Comparison of ENCODE assay signal across 17 cellular contexts in genomic region chr2:231546014-231546413, GRCh38. TPM values are rescaled to one million over a fixed set of nuclear protein-coding genes. Genes with fewer than 3 reads are reported as not detected.
A peak's percentile ranks its signal among the peaks of the same experiment; 100 is the strongest.
DNase-seq lines count a peak whose midpoint lies in the region; ATAC-seq and TF ChIP-seq lines count a peak whose summit lies in the region.
"Had no signal": no experiment of that assay in that cellular context is flagged by ENCODE, and none has a peak within 500 bp of the region (broad histone marks: within the 10 kb centered on the region; RNA-seq: fewer than 3 reads in every experiment).

No MANE protein-coding gene starts in this region.

- DNase-seq in CD8-positive, alpha-beta memory T cell = no peak
- no peak for DNase-seq in activated T-helper 1 cell treated with anti-CD3 and anti-CD28 coated beads, Interleukin-12 subunit alpha, Interleukin-12 subunit beta, Interleukin-2, Interleukin-4 antibody, amounts not matched to agents 30 ng/mL and 10 ng/mL and 1 ng/mL, durations not matched to agents 14 hours and 24 hours and 36 hours (ENCODE audit: low spot score)
- DNase-seq in GM20000 (ENCODE audit: low spot score) (no peak), DMS 273 (lab: John Stamatoyannopoulos, UW; ENCODE audit: unreplicated experiment) (no peak)
- DNase-seq: activated CD4-positive, alpha-beta T cell treated with anti-CD3 and anti-CD28 coated beads for 1 hour; GM23248; NCI-H1694 treated with DMSO at 0.1 percent for 48 hours; NCI-H748 treated with DMSO at 0.1 percent for 48 hours; psoas muscle; SK-N-SH had no signal

- no peaks in the 10 kb centered on the region for H3K27me3 ChIP-seq in CD8-positive, alpha-beta memory T cell (ENCODE audit: insufficient read depth, low read length, poor library complexity, severe bottlenecking)

- H3K36me3 Mint-ChIP-seq in CD8-positive, alpha-beta memory T cell = peaks cover 0 to 10% (median 3%) of the 10 kb centered on the region in 3 donors
- peaks cover 18% of the 10 kb centered on the region for H3K36me3 Mint-ChIP-seq in activated T-helper 1 cell treated with anti-CD3 and anti-CD28 coated beads, Interleukin-12 subunit alpha, Interleukin-12 subunit beta, Interleukin-2, Interleukin-4 antibody, amounts not matched to agents 30 ng/mL and 10 ng/mL and 1 ng/mL, durations not matched to agents 14 hours and 24 hours and 36 hours (ENCODE audit: low read depth)
- peaks cover 7% of the 10 kb centered on the region for H3K36me3 Mint-ChIP-seq in nephron (ENCODE audit: low read depth)

- H3K4me1 ChIP-seq in CD8-positive, alpha-beta memory T cell (ENCODE audit: insufficient read depth, low read length) = peaks cover 24% of the 10 kb centered on the region
- H3K4me1 ChIP-seq: psoas muscle had no signal

- intact Hi-C loops in activated T-helper 1 cell treated with anti-CD3 and anti-CD28 coated beads, Interleukin-12 subunit alpha, Interleukin-12 subunit beta, Interleukin-2, Interleukin-4 antibody, amounts not matched to agents 30 ng/mL and 10 ng/mL and 1 ng/mL, durations not matched to agents 14 hours and 24 hours and 36 hours (cut with micrococcal nuclease) = loop anchor here (5.0 to 10.0 kb wide), 2 partner anchors 481 to 561 kb away; no protein-coding TSS in a partner anchor

- peaks cover 3 to 11% (median 6%) of the 10 kb centered on the region in 5 donors for H3K9me3 Mint-ChIP-seq in CD8-positive, alpha-beta memory T cell
- peaks cover 23% of the 10 kb centered on the region for H3K9me3 Mint-ChIP-seq in activated T-helper 1 cell treated with anti-CD3 and anti-CD28 coated beads, Interleukin-12 subunit alpha, Interleukin-12 subunit beta, Interleukin-2, Interleukin-4 antibody, amounts not matched to agents 30 ng/mL and 10 ng/mL and 1 ng/mL, durations not matched to agents 14 hours and 24 hours and 36 hours
- peaks cover 30% of the 10 kb centered on the region for H3K9me3 Mint-ChIP-seq in nephron

- no peaks in the 10 kb centered on the region for H3K27me3 Mint-ChIP-seq in CD8-positive, alpha-beta memory T cell
- H3K27me3 Mint-ChIP-seq in activated T-helper 1 cell treated with anti-CD3 and anti-CD28 coated beads, Interleukin-12 subunit alpha, Interleukin-12 subunit beta, Interleukin-2, Interleukin-4 antibody, amounts not matched to agents 30 ng/mL and 10 ng/mL and 1 ng/mL, durations not matched to agents 14 hours and 24 hours and 36 hours (ENCODE audit: insufficient read depth) = peaks cover 5% of the 10 kb centered on the region
- peaks cover 3% of the 10 kb centered on the region for H3K27me3 Mint-ChIP-seq in nephron (ENCODE audit: low read depth)

- peak overlapping the region; percentile 53 for H3K4me3 ChIP-seq in CD8-positive, alpha-beta memory T cell (ENCODE audit: low read length)
- H3K4me3 ChIP-seq: GM23248, psoas muscle had no signal

- CTCF ChIA-PET in CD8-positive, alpha-beta memory T cell (lab: Charles Lee) = interaction anchor here (0.9 to 5.6 kb wide), 7 partner anchors 11 to 169 kb away, joined by 3 to 32 read pairs (median 4); partner anchors contain the start of gene NMUR1

- TF ChIP-seq CTCF in nephron (IDR thresholded peaks at IDR 0.05; ENCODE audit: unreplicated experiment in 3 of 3) = no peak
- TF ChIP-seq CTCF in GM20000 (IDR thresholded peaks at IDR 0.05; ENCODE audit: extremely low read depth, missing control alignments) = no peak

- H3K4me1 Mint-ChIP-seq in CD8-positive, alpha-beta memory T cell = peaks cover 44 to 68% (median 57%) of the 10 kb centered on the region in 3 donors
- H3K4me1 Mint-ChIP-seq in activated T-helper 1 cell treated with anti-CD3 and anti-CD28 coated beads, Interleukin-12 subunit alpha, Interleukin-12 subunit beta, Interleukin-2, Interleukin-4 antibody, amounts not matched to agents 30 ng/mL and 10 ng/mL and 1 ng/mL, durations not matched to agents 14 hours and 24 hours and 36 hours (ENCODE audit: low read depth) = peaks cover 45% of the 10 kb centered on the region
- peaks cover 9% of the 10 kb centered on the region for H3K4me1 Mint-ChIP-seq in nephron

- ATAC-seq in HG03045 (IDR thresholded peaks at IDR 0.05; ENCODE audit: unreplicated experiment) = peak; percentile 2
- ATAC-seq in HG02938 (IDR thresholded peaks at IDR 0.05; ENCODE audit: unreplicated experiment) = no peak

- no peak overlapping the region for H3K27ac ChIP-seq in CD8-positive, alpha-beta memory T cell (ENCODE audit: low read depth, low read length)
- H3K27ac ChIP-seq: GM23248 had no signal

- POLR2A ChIA-PET in CD8-positive, alpha-beta memory T cell (lab: Charles Lee) = interaction anchor here (0.6 to 1.2 kb wide), 2 partner anchors 15 to 22 kb away, joined by 3 read pairs; partner anchors contain the start of gene NMUR1

- H3K27ac Mint-ChIP-seq in CD8-positive, alpha-beta memory T cell = peak overlapping the region; percentile 84 to 99 (median 92)
- H3K27ac Mint-ChIP-seq in activated T-helper 1 cell treated with anti-CD3 and anti-CD28 coated beads, Interleukin-12 subunit alpha, Interleukin-12 subunit beta, Interleukin-2, Interleukin-4 antibody, amounts not matched to agents 30 ng/mL and 10 ng/mL and 1 ng/mL, durations not matched to agents 14 hours and 24 hours and 36 hours = peak overlapping the region; percentile 96
- H3K27ac Mint-ChIP-seq in nephron = peak overlapping the region in 2 of 3 experiments; percentile 27 to 31

- H3K36me3 ChIP-seq in CD8-positive, alpha-beta memory T cell (ENCODE audit: insufficient read depth, low read length) = no peaks in the 10 kb centered on the region

- H3K4me3 Mint-ChIP-seq in CD8-positive, alpha-beta memory T cell = peak overlapping the region; percentile 62 to 88 (median 83)
- peak overlapping the region; percentile 79 for H3K4me3 Mint-ChIP-seq in activated T-helper 1 cell treated with anti-CD3 and anti-CD28 coated beads, Interleukin-12 subunit alpha, Interleukin-12 subunit beta, Interleukin-2, Interleukin-4 antibody, amounts not matched to agents 30 ng/mL and 10 ng/mL and 1 ng/mL, durations not matched to agents 14 hours and 24 hours and 36 hours
- no peak overlapping the region for H3K4me3 Mint-ChIP-seq in nephron

- H3K9me3 ChIP-seq in CD8-positive, alpha-beta memory T cell (ENCODE audit: low read length) = peaks cover 8% of the 10 kb centered on the region

RNA-seq across cellular contexts. Expression of gene NMUR1, which starts 15.8 kb away (rescaled TPM):
- total RNA-seq in CD8-positive, alpha-beta memory T cell = under 1 TPM; 0.15 to 0.18 TPM
- polyA plus RNA-seq in CD8-positive, alpha-beta memory T cell = 2.7 TPM
- 0.05 TPM in 1 of 2 replicates, not detected in the other for total RNA-seq in activated T-helper 1 cell treated with anti-CD3 and anti-CD28 coated beads, Interleukin-12 subunit alpha, Interleukin-12 subunit beta, Interleukin-2, Interleukin-4 antibody, amounts not matched to agents 30 ng/mL and 10 ng/mL and 1 ng/mL, durations not matched to agents 14 hours and 24 hours and 36 hours
- total RNA-seq: GM23248, HT1080, lung microvascular endothelial cell had no signal
- polyA plus RNA-seq: GM23248, SK-N-SH had no signal

RNA-seq across cellular contexts. Expression of gene TEX44, which starts 46.6 kb away (rescaled TPM):
- not detected for total RNA-seq in CD8-positive, alpha-beta memory T cell
- not detected for polyA plus RNA-seq in CD8-positive, alpha-beta memory T cell
- not detected in 2 replicates for total RNA-seq in activated T-helper 1 cell treated with anti-CD3 and anti-CD28 coated beads, Interleukin-12 subunit alpha, Interleukin-12 subunit beta, Interleukin-2, Interleukin-4 antibody, amounts not matched to agents 30 ng/mL and 10 ng/mL and 1 ng/mL, durations not matched to agents 14 hours and 24 hours and 36 hours
- total RNA-seq: cerebellum, GM23248, HT1080, lung microvascular endothelial cell, psoas muscle had no signal
- polyA plus RNA-seq: esophagus, GM23248, psoas muscle, SK-N-SH had no signal

Comparison
In these comparisons a context has a peak if more than half of its experiments do, and no peak if none do; other contexts are left out.
1. H3K27ac Mint-ChIP-seq: peak in every context shown above with its lines; median percentile 96 in activated T-helper 1 cell treated with anti-CD3 and anti-CD28 coated beads, Interleukin-12 subunit alpha, Interleukin-12 subunit beta, Interleukin-2, Interleukin-4 antibody, amounts not matched to agents 30 ng/mL and 10 ng/mL and 1 ng/mL, durations not matched to agents 14 hours and 24 hours and 36 hours; 92 in CD8-positive, alpha-beta memory T cell; 29 in nephron.
2. H3K4me3 Mint-ChIP-seq: peak in CD8-positive, alpha-beta memory T cell (7 of 7) and activated T-helper 1 cell treated with anti-CD3 and anti-CD28 coated beads, Interleukin-12 subunit alpha, Interleukin-12 subunit beta, Interleukin-2, Interleukin-4 antibody, amounts not matched to agents 30 ng/mL and 10 ng/mL and 1 ng/mL, durations not matched to agents 14 hours and 24 hours and 36 hours (single experiment); none in nephron (0 of 3).